Comparison of ENCODE assay signal across 10 cellular contexts in the genomic region with DNA sequence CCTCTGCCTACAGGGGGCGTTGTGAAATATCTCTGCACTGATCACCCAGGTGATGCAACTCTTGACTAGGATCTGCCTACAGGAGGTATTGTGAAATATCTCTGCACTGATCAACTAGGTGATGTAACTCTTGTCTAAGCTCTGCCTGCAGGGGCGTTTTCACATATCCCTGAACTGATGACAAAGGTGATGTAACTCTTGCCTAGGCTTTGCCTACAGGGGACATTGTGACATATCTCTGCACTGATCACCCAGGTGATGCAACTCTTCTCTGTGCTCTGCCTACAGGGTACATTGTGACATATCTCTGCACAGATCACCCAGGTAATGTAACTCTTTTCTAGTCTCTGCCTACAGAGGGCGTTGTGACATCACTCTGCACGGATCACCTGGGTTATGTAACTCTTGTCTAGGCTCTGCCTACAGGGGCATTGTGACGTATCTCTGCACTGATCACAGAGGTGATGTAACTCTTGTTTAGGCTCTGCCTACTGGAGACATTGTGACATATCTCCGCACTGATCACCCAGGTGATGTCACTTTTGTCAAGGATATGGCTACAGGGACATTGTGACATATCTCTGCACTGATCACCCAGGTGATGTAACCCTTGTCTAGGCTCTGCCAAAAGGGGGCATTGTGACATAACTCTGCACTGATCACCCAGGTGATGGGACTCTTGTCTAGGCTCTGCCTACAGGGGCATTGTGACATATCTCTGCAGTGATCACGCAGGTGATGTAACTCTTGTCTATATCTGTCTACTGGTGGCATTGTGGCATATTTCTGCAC. TPM values are rescaled to one million over a fixed set of nuclear protein-coding genes. Genes with fewer than 3 reads are reported as not detected.
A peak's percentile ranks its signal among the peaks of the same experiment; 100 is the strongest.
DNase-seq lines count a peak whose midpoint lies in the region; ATAC-seq, FAIRE-seq and TF ChIP-seq lines count a peak whose summit lies in the region.
"Not testable (repeated sequence)": the region's sequence is repeated elsewhere in the genome, so short reads cannot be mapped to it uniquely, and the experiment has no call there.
"Had no signal": no experiment of that assay in that cellular context is flagged by ENCODE, and none has a peak within 500 bp of the region (broad histone marks: within the 10 kb centered on the region; RNA-seq: fewer than 3 reads in every experiment).

No MANE protein-coding gene starts in this region.

- not testable (repeated sequence) for ATAC-seq in WTC11; naive thymus-derived CD8-positive, alpha-beta T cell
- peak; percentile 5; the same call in 1 of the 3 replicates for ATAC-seq in K562
- ATAC-seq in foreskin keratinocyte, result peak; percentile 14

- WGBS in K562 (ENCODE audit: insufficient coverage, low coverage, missing lambda C conversion rate), result 7% methylated on average over 7 of the region's 7 CpGs
- WGBS in transverse colon (ENCODE audit: low coverage in 1 of 2), 2 donors, result 27 to 36% methylated on average over 4 to 7 of the region's 7 CpGs

- peak; percentile 44 to 72 for TF ChIP-seq RAD21 in K562 (CRISPR knock-in tag; conservative IDR thresholded peaks at IDR 0.05 in 1 of 2, IDR thresholded peaks at IDR 0.05 in 1 of 2)

- TF ChIP-seq CTCF in WTC11 (IDR thresholded peaks at IDR 0.05), result not testable (repeated sequence)
- peak; percentile 35 to 55 (median 46); a peak in 4 of 6 replicates for TF ChIP-seq CTCF in K562 (IDR thresholded peaks at IDR 0.05 in 2 of 3, conservative IDR thresholded peaks at IDR 0.05 in 1 of 3; ENCODE audit: insufficient read depth in 2 of 3, low read depth in 1 of 3, low read length in 3 of 3)
- TF ChIP-seq CTCF in foreskin keratinocyte (conservative IDR thresholded peaks at IDR 0.05), result peak; percentile 45
- TF ChIP-seq CTCF in transverse colon (IDR thresholded peaks at IDR 0.05), result peak in 3 of 5 experiments; percentile 14 to 31 (median 22)

- H3K9me3 Mint-ChIP-seq in WTC11, result peaks cover 49% of the 10 kb centered on the region
- H3K9me3 Mint-ChIP-seq in naive thymus-derived CD8-positive, alpha-beta T cell, result peaks cover 15 to 41% (median 34%) of the 10 kb centered on the region in 9 donors

- TF ChIP-seq POLR2A in K562 (conservative IDR thresholded peaks at IDR 0.05); transverse colon (IDR thresholded peaks at IDR 0.05): not testable (repeated sequence)

- H3K4me2 ChIP-seq in K562 (ENCODE audit: insufficient read depth, low read length), result not testable (repeated sequence)

- H3K9me1 ChIP-seq in K562 (ENCODE audit: control insufficient read depth, insufficient read depth, low read length), result not testable (repeated sequence)

- BruUV-seq in K562 (replicated peaks; lab: Mats Ljungman, UMichigan), result not testable (repeated sequence)

- CTCF ChIA-PET in WTC11 (lab: Charles Lee); K562 (lab: Yijun Ruan, JAX; ENCODE audit: low intra/inter-chr PET ratio): not testable (repeated sequence)

- in situ Hi-C loops in G401 (cut with HindIII; ENCODE audit: low sequenced_read_pairs); K562 (cut with MboI); transverse colon (cut with MboI; ENCODE audit: low pct_ligation_motif_present in 1 of 4, low pct_unique_long_range_greater_than_20kb in 1 of 4, low sequenced_read_pairs in 3 of 4): not testable (repeated sequence)

- H3K79me2 ChIP-seq in K562 (ENCODE audit: control insufficient read depth, insufficient read depth, low read length), result not testable (repeated sequence)

- H3K27ac Mint-ChIP-seq in WTC11, result not testable (repeated sequence)
- peak overlapping the region in 4 of 10 donors; percentile 0 to 6 (median 0) for H3K27ac Mint-ChIP-seq in naive thymus-derived CD8-positive, alpha-beta T cell

- TF ChIP-seq EP300 in K562 (IDR thresholded peaks at IDR 0.05; ENCODE audit: low read length); transverse colon (IDR thresholded peaks at IDR 0.05; ENCODE audit: low read depth): not testable (repeated sequence)

- H3K27me3 ChIP-seq in MG63; K562 (ENCODE audit: control insufficient read depth in 2 of 2, insufficient read depth in 2 of 2, low read length in 2 of 2); foreskin keratinocyte; transverse colon: not testable (repeated sequence)

- H3K27me3 Mint-ChIP-seq in WTC11 (ENCODE audit: low read depth), result peaks cover 48% of the 10 kb centered on the region
- H3K27me3 Mint-ChIP-seq in naive thymus-derived CD8-positive, alpha-beta T cell, result not testable (repeated sequence)

- not testable (repeated sequence) for FAIRE-seq in K562 (lab: Jason Lieb, UNC)

- H3K4me1 Mint-ChIP-seq in WTC11, result not testable (repeated sequence)
- H3K4me1 Mint-ChIP-seq in naive thymus-derived CD8-positive, alpha-beta T cell, result peaks cover 8 to 21% (median 9%) of the 10 kb centered on the region in 4 donors

- POLR2A ChIA-PET in WTC11 (lab: Charles Lee); K562 (lab: Yijun Ruan, JAX); naive thymus-derived CD8-positive, alpha-beta T cell (lab: Charles Lee): not testable (repeated sequence)

- H3K9me3 ChIP-seq in MG63; K562 (replicated peaks; ENCODE audit: control insufficient read depth, insufficient read depth, low read depth, low read length); transverse colon: not testable (repeated sequence)

- H3K36me3 ChIP-seq in MG63; K562 (ENCODE audit: control insufficient read depth, insufficient read depth, low read length); transverse colon: not testable (repeated sequence)

- H3K36me3 Mint-ChIP-seq in WTC11, result peaks cover 47% of the 10 kb centered on the region
- peaks cover 0 to 15% (median 3%) of the 10 kb centered on the region in 3 donors for H3K36me3 Mint-ChIP-seq in naive thymus-derived CD8-positive, alpha-beta T cell

- not testable (repeated sequence) for H3K27ac ChIP-seq in K562 (ENCODE audit: extremely low read depth, low read depth, low read length); foreskin keratinocyte; transverse colon

- H2AFZ ChIP-seq in K562 (ENCODE audit: low read depth, low read length), result not testable (repeated sequence)

- H3K9ac ChIP-seq in K562 (ENCODE audit: insufficient read depth in 1 of 2, low read depth in 2 of 2, low read length in 2 of 2), result not testable (repeated sequence)

- peak; percentile 3 for DNase-seq in G401 (ENCODE audit: low spot score)
- peak; percentile 1 for DNase-seq in HCEC 1CT
- DNase-seq in MG63, result peak; percentile 52
- DNase-seq in WTC11 (ENCODE audit: low spot score), result peak; percentile 38
- peak in 1 of 4 experiments; percentile 20 for DNase-seq in K562 (ENCODE audit: extremely low read depth in 1 of 4, low spot score in 3 of 4)
- DNase-seq in foreskin keratinocyte, result peak; percentile 51 to 52
- DNase-seq in naive thymus-derived CD8-positive, alpha-beta T cell, result peak in 7 of 10 donors; percentile 40 to 83 (median 59)
- peak; percentile 55 for DNase-seq in transverse colon

- not testable (repeated sequence) for H3K4me3 Mint-ChIP-seq in WTC11; naive thymus-derived CD8-positive, alpha-beta T cell

- intact Hi-C loops in K562 (cut with micrococcal nuclease); transverse colon (cut with DNase I; ENCODE audit: low total_unique reads): not testable (repeated sequence)

- H3K4me1 ChIP-seq in K562 (replicated peaks in 1 of 2; ENCODE audit: control insufficient read depth in 2 of 2, insufficient read depth in 2 of 2, low read length in 2 of 2); foreskin keratinocyte; transverse colon: not testable (repeated sequence)

- not testable (repeated sequence) for H3K4me3 ChIP-seq in MG63, K562, transverse colon

- not testable (repeated sequence) for H4K20me1 ChIP-seq in K562 (replicated peaks; ENCODE audit: control insufficient read depth, insufficient read depth, low read length)

RNA-seq across cellular contexts. Expression of gene USP14, which starts 49.0 kb away (rescaled TPM):
- total RNA-seq in G401 (2014; rRNA removed; shearing (Covaris generic)), result 13.2 and 28.7 TPM in 2 replicates
- total RNA-seq in MG63 (2014; rRNA removed; shearing (Covaris generic); ENCODE audit: low replicate concordance), result 13.1 and 25.8 TPM in 2 replicates
- 70.4 to 72.4 TPM (median 71.3 TPM) in 3 replicates for total RNA-seq in WTC11 (2021)
- total RNA-seq in K562 (2011; cell fraction: chromatin; rRNA removed; ENCODE audit: low replicate concordance), result 31.1 and 120 TPM in 2 replicates
- 14.7 and 20.5 TPM in 2 replicates for total RNA-seq in K562 (2011; cell fraction: nucleolus; rRNA removed)
- total RNA-seq in K562 (2011; cell fraction: nucleoplasm; rRNA removed), result 38.9 and 53.7 TPM in 2 replicates
- total RNA-seq in K562 (2014; rRNA removed), result 18.7 and 20.5 TPM in 2 replicates
- 34.3 and 37.5 TPM in 2 replicates for total RNA-seq in K562 (2014; rRNA removed; fragmentation: Illumina TruSeq; extraction: Trizol)
- total RNA-seq in K562 (2015; rRNA removed; fragmentation: Illumina TruSeq; extraction: Trizol), result 25.7 and 28.3 TPM in 2 replicates
- total RNA-seq in K562 (2021), result 114 and 122 TPM in 2 replicates
- 56.5 and 63.9 TPM in 2 replicates for polyA plus RNA-seq in K562 (2011; rRNA removed)
- 10.5 and 22.7 TPM in 2 replicates for polyA plus RNA-seq in K562 (2011; cell fraction: cytosol; rRNA removed)
- polyA plus RNA-seq in K562 (2011; cell fraction: nucleus; rRNA removed), result 24.4 and 57.0 TPM in 2 replicates
- 63.7 and 85.9 TPM in 2 replicates for polyA plus RNA-seq in K562 (2012)
- 124 and 129 TPM in 2 replicates for polyA plus RNA-seq in K562 (2014; fragmentation: Illumina TruSeq; extraction: Trizol)
- polyA plus RNA-seq in K562 (2014; fragmentation: Nextera tagmentation; extraction: Ambion mirVana), result 10 to 100 TPM; 34.4 to 40.3 TPM
- polyA plus RNA-seq in K562 (2014; rRNA removed), result 44.6 and 67.2 TPM in 2 replicates
- polyA minus RNA-seq in K562 (2011; rRNA and poly(A)+ RNA removed), result 35.5 and 64.2 TPM in 2 replicates
- 51.2 and 61.3 TPM in 2 replicates for polyA minus RNA-seq in K562 (2011; cell fraction: cytosol; rRNA and poly(A)+ RNA removed)
- 13.6 and 32.7 TPM in 2 replicates for polyA minus RNA-seq in K562 (2011; cell fraction: nucleus; rRNA and poly(A)+ RNA removed)
- total RNA-seq in foreskin keratinocyte, result 67.1 and 70.1 TPM in 2 replicates
- 46.1 and 53.9 TPM in 2 replicates for polyA plus RNA-seq in foreskin keratinocyte
- 10 to 100 TPM; 49.3 to 58.8 TPM for total RNA-seq in naive thymus-derived CD8-positive, alpha-beta T cell
- 10 to 100 TPM; 38.0 to 39.0 (median 38.9) TPM for polyA plus RNA-seq in naive thymus-derived CD8-positive, alpha-beta T cell
- total RNA-seq in transverse colon, result 10 to 100 TPM; 14.6 to 52.7 (median 21.3) TPM

RNA-seq across cellular contexts. Expression of gene TUBB8B, which starts 59.9 kb away (rescaled TPM):
- 5.3 and 9.8 TPM in 2 replicates for total RNA-seq in G401 (2014; rRNA removed; shearing (Covaris generic))
- total RNA-seq in MG63 (2014; rRNA removed; shearing (Covaris generic); ENCODE audit: low replicate concordance), result not detected in 2 replicates
- 0.94 to 1.6 TPM (median 1.2 TPM) in 3 replicates for total RNA-seq in WTC11 (2021)
- 0.49 TPM in 1 of 2 replicates, not detected in the other for total RNA-seq in K562 (2011; cell fraction: chromatin; rRNA removed; ENCODE audit: low replicate concordance)
- total RNA-seq in K562 (2011; cell fraction: nucleolus; rRNA removed), result not detected in 2 replicates
- total RNA-seq in K562 (2011; cell fraction: nucleoplasm; rRNA removed), result not detected in 2 replicates
- not detected in 2 replicates for total RNA-seq in K562 (2014; rRNA removed)
- not detected in 2 replicates for total RNA-seq in K562 (2014; rRNA removed; fragmentation: Illumina TruSeq; extraction: Trizol)
- total RNA-seq in K562 (2015; rRNA removed; fragmentation: Illumina TruSeq; extraction: Trizol), result not detected in 2 replicates
- total RNA-seq in K562 (2021), result not detected in 2 replicates
- polyA plus RNA-seq in K562 (2011; rRNA removed), result 0.08 TPM in 1 of 2 replicates, not detected in the other
- 0.09 TPM in 1 of 2 replicates, not detected in the other for polyA plus RNA-seq in K562 (2011; cell fraction: cytosol; rRNA removed)
- polyA plus RNA-seq in K562 (2011; cell fraction: nucleus; rRNA removed), result 0.17 TPM in 1 of 2 replicates, not detected in the other
- polyA plus RNA-seq in K562 (2012), result not detected in 2 replicates
- 0.11 TPM in 1 of 2 replicates, not detected in the other for polyA plus RNA-seq in K562 (2014; fragmentation: Illumina TruSeq; extraction: Trizol)
- not detected for polyA plus RNA-seq in K562 (2014; fragmentation: Nextera tagmentation; extraction: Ambion mirVana)
- polyA plus RNA-seq in K562 (2014; rRNA removed), result not detected in 2 replicates
- polyA minus RNA-seq in K562 (2011; rRNA and poly(A)+ RNA removed), result not detected in 2 replicates
- polyA minus RNA-seq in K562 (2011; cell fraction: cytosol; rRNA and poly(A)+ RNA removed), result not detected in 2 replicates
- polyA minus RNA-seq in K562 (2011; cell fraction: nucleus; rRNA and poly(A)+ RNA removed), result not detected in 2 replicates
- total RNA-seq in foreskin keratinocyte, result 0.27 and 0.67 TPM in 2 replicates
- polyA plus RNA-seq in foreskin keratinocyte, result 0.43 and 0.46 TPM in 2 replicates
- not detected for total RNA-seq in naive thymus-derived CD8-positive, alpha-beta T cell
- not detected for polyA plus RNA-seq in naive thymus-derived CD8-positive, alpha-beta T cell
- not detected for total RNA-seq in transverse colon
- total RNA-seq: fibroblast of lung, osteoblast had no signal
